In the genomic region with DNA sequence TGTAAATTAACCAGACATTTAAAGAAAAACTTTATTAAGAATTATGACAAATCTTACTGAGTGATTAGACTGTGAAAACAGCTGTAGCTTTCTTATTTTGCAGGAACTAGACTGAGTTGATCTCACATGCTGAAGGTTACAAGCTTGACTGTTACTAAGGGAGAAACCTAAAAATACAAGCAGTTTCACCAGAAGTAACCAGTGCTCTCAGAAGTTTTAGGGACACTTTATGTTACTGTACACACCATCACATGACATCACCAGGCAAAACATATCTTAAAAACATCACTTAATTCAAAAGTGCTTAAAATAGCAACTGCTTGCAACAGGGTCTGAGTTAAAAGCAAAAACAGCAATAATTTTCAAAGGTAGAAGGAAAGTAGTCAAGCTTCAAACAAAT, we compare ENCODE assay signal across 9 cellular contexts. TPM values are rescaled to one million over a fixed set of nuclear protein-coding genes. Genes with fewer than 3 reads are reported as not detected.
DNase-seq lines count a peak whose midpoint lies in the region; ATAC-seq, FAIRE-seq and TF ChIP-seq lines count a peak whose summit lies in the region.
"Had no signal": no experiment of that assay in that cellular context is flagged by ENCODE, and none has a peak within 500 bp of the region (broad histone marks: within the 10 kb centered on the region; RNA-seq: fewer than 3 reads in every experiment).

No MANE protein-coding gene starts in this region.

- no peak overlapping the region for H3K4me3 Mint-ChIP-seq in stimulated activated effector memory CD8-positive, alpha-beta T cell treated with anti-CD3 and anti-CD28 coated beads, Interleukin-12 subunit alpha, Interleukin-12 subunit beta, amount 100 ng/mL, for 72 hours
- H3K4me3 Mint-ChIP-seq in activated CD4-positive, alpha-beta memory T cell treated with anti-CD3 and anti-CD28 coated beads, Interleukin-2, amount 10 ng/mL, durations not matched to agents 7 days and 5 days = no peak overlapping the region

- H3K4me3 ChIP-seq in KMS-11 (IDR thresholded peaks at IDR 0.05; ENCODE audit: insufficient read depth, low read depth, low read length) = no peak overlapping the region

- ATAC-seq in HG02763 (IDR thresholded peaks at IDR 0.05; ENCODE audit: unreplicated experiment) = peak; percentile 65
- peak; percentile 34 for ATAC-seq in stimulated activated effector memory CD8-positive, alpha-beta T cell treated with anti-CD3 and anti-CD28 coated beads, Interleukin-12 subunit alpha, Interleukin-12 subunit beta, amount 100 ng/mL, for 72 hours
- ATAC-seq: right cardiac atrium had no signal

- H3K36me3 ChIP-seq in KMS-11 (ENCODE audit: insufficient read depth) = 0 out of 2 replicates have a peak, but pooled peaks cover 5% of the 10 kb centered on the region

- no peak for FAIRE-seq in GM19239 (lab: Jason Lieb, UNC)

- H3K36me3 Mint-ChIP-seq in stimulated activated effector memory CD8-positive, alpha-beta T cell treated with anti-CD3 and anti-CD28 coated beads, Interleukin-12 subunit alpha, Interleukin-12 subunit beta, amount 100 ng/mL, for 72 hours = peaks cover 9% of the 10 kb centered on the region
- H3K36me3 Mint-ChIP-seq in activated CD4-positive, alpha-beta memory T cell treated with anti-CD3 and anti-CD28 coated beads, Interleukin-2, amount 10 ng/mL, durations not matched to agents 7 days and 5 days (ENCODE audit: low read depth) = peaks cover 28% of the 10 kb centered on the region

- no peak overlapping the region for H2AFZ ChIP-seq in KMS-11 (ENCODE audit: low read depth)

- CTCF ChIA-PET in activated CD4-positive, alpha-beta memory T cell treated with anti-CD3 and anti-CD28 coated beads, Interleukin-2, amount 10 ng/mL, durations not matched to agents 7 days and 5 days (lab: Charles Lee) = no interaction called here

- peaks cover 63% of the 10 kb centered on the region for H3K79me2 ChIP-seq in KMS-11 (ENCODE audit: insufficient read depth, low read depth)

- H4K20me1 ChIP-seq in KMS-11 (ENCODE audit: insufficient read depth) = no peaks in the 10 kb centered on the region

- TF ChIP-seq CTCF in KMS-11 (conservative IDR thresholded peaks at IDR 0.05; ENCODE audit: low read depth, low read length) = no peak

- H3K27me3 Mint-ChIP-seq in activated CD4-positive, alpha-beta memory T cell treated with anti-CD3 and anti-CD28 coated beads, Interleukin-2, amount 10 ng/mL, durations not matched to agents 7 days and 5 days = no peaks in the 10 kb centered on the region

- H3K27me3 ChIP-seq in KMS-11 (ENCODE audit: insufficient read depth, low read depth) = no peaks in the 10 kb centered on the region

- H3K9me3 Mint-ChIP-seq in stimulated activated effector memory CD8-positive, alpha-beta T cell treated with anti-CD3 and anti-CD28 coated beads, Interleukin-12 subunit alpha, Interleukin-12 subunit beta, amount 100 ng/mL, for 72 hours = no peaks in the 10 kb centered on the region
- H3K9me3 Mint-ChIP-seq in activated CD4-positive, alpha-beta memory T cell treated with anti-CD3 and anti-CD28 coated beads, Interleukin-2, amount 10 ng/mL, durations not matched to agents 7 days and 5 days = no peaks in the 10 kb centered on the region

- POLR2A ChIA-PET in activated CD4-positive, alpha-beta memory T cell treated with anti-CD3 and anti-CD28 coated beads, Interleukin-2, amount 10 ng/mL, durations not matched to agents 7 days and 5 days (lab: Charles Lee) = interaction anchor here (1.5 kb wide), 1 partner anchor 74 kb away, joined by 6 read pairs; the partner anchor contains the start of gene EPM2A

- peaks cover 43% of the 10 kb centered on the region for H3K4me1 ChIP-seq in KMS-11 (ENCODE audit: low read depth, poor library complexity, severe bottlenecking)

- H3K4me2 ChIP-seq in KMS-11 = peak overlapping the region; percentile 34; the same call in 1 of the 2 replicates

- H3K27ac Mint-ChIP-seq in stimulated activated effector memory CD8-positive, alpha-beta T cell treated with anti-CD3 and anti-CD28 coated beads, Interleukin-12 subunit alpha, Interleukin-12 subunit beta, amount 100 ng/mL, for 72 hours = no peak overlapping the region
- no peak overlapping the region for H3K27ac Mint-ChIP-seq in activated CD4-positive, alpha-beta memory T cell treated with anti-CD3 and anti-CD28 coated beads, Interleukin-2, amount 10 ng/mL, durations not matched to agents 7 days and 5 days

- H3K27ac ChIP-seq in KMS-11 = no peak overlapping the region

- H3K9ac ChIP-seq in KMS-11 = no peak overlapping the region

- peak; percentile 2 for DNase-seq in GM19239 (ENCODE audit: insufficient read length, low spot score)
- no peak for DNase-seq in stimulated activated effector memory CD8-positive, alpha-beta T cell treated with anti-CD3 and anti-CD28 coated beads, Interleukin-12 subunit alpha, Interleukin-12 subunit beta, amount 100 ng/mL, for 72 hours (ENCODE audit: low spot score in 2 of 2)
- DNase-seq in activated CD4-positive, alpha-beta memory T cell treated with anti-CD3 and anti-CD28 coated beads, Interleukin-2, amount 10 ng/mL, durations not matched to agents 7 days and 5 days = no peak
- DNase-seq in NCI-H446 treated with DMSO at 0.1 percent for 48 hours (lab: John Stamatoyannopoulos, UW) = no peak
- DNase-seq in SIG-M5 (lab: John Stamatoyannopoulos, UW) = no peak
- DNase-seq: dermis blood vessel endothelial cell, right cardiac atrium had no signal

- peaks cover 30% of the 10 kb centered on the region for H3K4me1 Mint-ChIP-seq in stimulated activated effector memory CD8-positive, alpha-beta T cell treated with anti-CD3 and anti-CD28 coated beads, Interleukin-12 subunit alpha, Interleukin-12 subunit beta, amount 100 ng/mL, for 72 hours
- H3K4me1 Mint-ChIP-seq in activated CD4-positive, alpha-beta memory T cell treated with anti-CD3 and anti-CD28 coated beads, Interleukin-2, amount 10 ng/mL, durations not matched to agents 7 days and 5 days = peaks cover 18% of the 10 kb centered on the region

RNA-seq across cellular contexts. Expression of gene FBXO30, which starts 5.4 kb away (rescaled TPM):
- 1 to 10 TPM; 5.0 to 5.5 TPM for total RNA-seq in activated CD4-positive, alpha-beta memory T cell treated with anti-CD3 and anti-CD28 coated beads, Interleukin-2, amount 10 ng/mL, durations not matched to agents 7 days and 5 days
